Comparison of ENCODE assay signal across 15 cellular contexts in genomic region chr5:133398646-133399081, GRCh38.
DNase-seq lines count a peak whose midpoint lies in the region; ATAC-seq and TF ChIP-seq lines count a peak whose summit lies in the region.
"Had no signal": no experiment of that assay in that cellular context is flagged by ENCODE, and none has a peak within 500 bp of the region (broad histone marks: within the 10 kb centered on the region; RNA-seq: fewer than 3 reads in every experiment).

No MANE protein-coding gene starts in this region.

- H3K79me2 ChIP-seq in mammary epithelial cell (ENCODE audit: insufficient read depth, low read length): no peaks in the 10 kb centered on the region

- H2AFZ ChIP-seq in mammary epithelial cell (ENCODE audit: low read depth, low read length): no peak overlapping the region

- H3K36me3 ChIP-seq in BLaER1 treated with 17β-estradiol and CSF1 and Interleukin-3, amounts not matched to agents 10 nM and 100 nM: no peaks in the 10 kb centered on the region
- no peaks in the 10 kb centered on the region for H3K36me3 ChIP-seq in mammary epithelial cell (ENCODE audit: insufficient read depth, low read length)
- H3K36me3 ChIP-seq: ascending aorta, stomach had no signal

- H3K4me1 ChIP-seq in BLaER1 treated with 17β-estradiol and CSF1 and Interleukin-3, amounts not matched to agents 10 nM and 100 nM: peaks cover 32 to 63% (median 49%) of the 10 kb centered on the region in 10 experiments
- no peaks in the 10 kb centered on the region for H3K4me1 ChIP-seq in mammary epithelial cell (ENCODE audit: insufficient read depth, low read length)
- H3K4me1 ChIP-seq: ascending aorta, stomach had no signal

- H3K4me1 Mint-ChIP-seq in T-helper 17 cell (peaks cover 14% of the 10 kb centered on the region), neural crest cell (peaks cover 47% of the 10 kb centered on the region)

- DNase-seq in T-helper 17 cell (no peak), neural crest cell (ENCODE audit: low read depth, low spot score) (no peak), NCI-H2227 treated with DMSO at 0.1 percent for 48 hours (lab: John Stamatoyannopoulos, UW) (no peak), SHP77 treated with DMSO at 0.1 percent for 48 hours (lab: John Stamatoyannopoulos, UW) (no peak), mammary epithelial cell (no peak), G401 (ENCODE audit: low spot score) (no peak)
- DNase-seq: effector memory CD4-positive, alpha-beta T cell; GDM1; Karpas-422; NCI-H2107; retina; stomach had no signal

- H3K4me3 Mint-ChIP-seq in T-helper 17 cell (no peak overlapping the region), neural crest cell (no peak overlapping the region)

- H3K27ac Mint-ChIP-seq in T-helper 17 cell (peak overlapping the region; percentile 53), neural crest cell (ENCODE audit: unreplicated experiment) (peak overlapping the region; percentile 70)

- peaks cover 0 to 17% (median 7%) of the 10 kb centered on the region in 11 experiments; a peak in 13 of 22 replicates for H3K9me3 ChIP-seq in BLaER1 treated with 17β-estradiol and CSF1 and Interleukin-3, amounts not matched to agents 10 nM and 100 nM (replicated peaks in 1 of 11)
- H3K9me3 ChIP-seq in T-helper 17 cell (ENCODE audit: control insufficient read depth, low read length, poor library complexity, severe bottlenecking): no peaks in the 10 kb centered on the region
- H3K9me3 ChIP-seq in mammary epithelial cell (replicated peaks; ENCODE audit: insufficient read depth, low read length): no peaks in the 10 kb centered on the region
- H3K9me3 ChIP-seq: ascending aorta, stomach had no signal

- H3K9me3 Mint-ChIP-seq in neural crest cell: peaks cover 4% of the 10 kb centered on the region

- no peak overlapping the region for H3K27ac ChIP-seq in BLaER1 treated with 17β-estradiol and CSF1 and Interleukin-3, amounts not matched to agents 10 nM and 100 nM
- H3K27ac ChIP-seq in mammary epithelial cell (ENCODE audit: insufficient read depth, low read depth, low read length): no peak overlapping the region
- H3K27ac ChIP-seq: ascending aorta, stomach had no signal

- CTCF ChIA-PET in mammary epithelial cell (lab: Charles Lee; ENCODE audit: low non-redundant PET): no interaction called here

- H3K27me3 ChIP-seq in BLaER1 treated with 17β-estradiol and CSF1 and Interleukin-3, amounts not matched to agents 10 nM and 100 nM: no peaks in the 10 kb centered on the region
- no peaks in the 10 kb centered on the region for H3K27me3 ChIP-seq in mammary epithelial cell (ENCODE audit: insufficient read depth, low read length)
- H3K27me3 ChIP-seq: ascending aorta, stomach had no signal

- dilution Hi-C loops in mammary epithelial cell (cut with HindIII; ENCODE audit: low sequenced_read_pairs): no loop called here

- 69% methylated on average over 6 of the region's 6 CpGs for WGBS in mammary epithelial cell (ENCODE audit: low coverage, missing lambda C conversion rate)

- no peak overlapping the region for H3K4me3 ChIP-seq in BLaER1 treated with 17β-estradiol and CSF1 and Interleukin-3, amounts not matched to agents 10 nM and 100 nM
- H3K4me3 ChIP-seq in mammary epithelial cell (replicated peaks in 1 of 3; ENCODE audit: insufficient read depth in 1 of 3, low read depth in 2 of 3, low read length in 3 of 3): no peak overlapping the region
- H3K4me3 ChIP-seq: ascending aorta, stomach had no signal

- no TSS peak for BruUV-seq in mammary epithelial cell (replicated peaks; lab: Mats Ljungman, UMichigan)

- no peak overlapping the region for H3K9ac ChIP-seq in BLaER1 treated with 17β-estradiol and CSF1 and Interleukin-3, amounts not matched to agents 10 nM and 100 nM
- no peak overlapping the region for H3K9ac ChIP-seq in mammary epithelial cell (ENCODE audit: insufficient read depth, low read length)

- H3K36me3 Mint-ChIP-seq in T-helper 17 cell (ENCODE audit: low read depth): peaks cover 6% of the 10 kb centered on the region
- peaks cover 3% of the 10 kb centered on the region for H3K36me3 Mint-ChIP-seq in neural crest cell (ENCODE audit: low read depth)

- in situ Hi-C loops in mammary epithelial cell (cut with MboI; ENCODE audit: low sequenced_read_pairs in 2 of 2) (no loop called here), G401 (cut with HindIII; ENCODE audit: low sequenced_read_pairs) (no loop called here)

- H3K27me3 Mint-ChIP-seq in T-helper 17 cell: peaks cover 22% of the 10 kb centered on the region
- H3K27me3 Mint-ChIP-seq in neural crest cell (ENCODE audit: low read depth): no peaks in the 10 kb centered on the region

- intact Hi-C loops in mammary epithelial cell (cut with micrococcal nuclease): no loop called here

- no peak for TF ChIP-seq CTCF in neural crest cell (conservative IDR thresholded peaks at IDR 0.05)
- no peak for TF ChIP-seq CTCF in mammary epithelial cell (conservative IDR thresholded peaks at IDR 0.05 in 1 of 2, IDR thresholded peaks at IDR 0.05 in 1 of 2; ENCODE audit: extremely low read depth in 1 of 2, insufficient read depth in 1 of 2, low read depth in 1 of 2, low read length in 2 of 2)

- no peaks in the 10 kb centered on the region for H4K20me1 ChIP-seq in BLaER1 treated with 17β-estradiol and CSF1 and Interleukin-3, amounts not matched to agents 10 nM and 100 nM
- H4K20me1 ChIP-seq in mammary epithelial cell (ENCODE audit: insufficient read depth, low read length): no peaks in the 10 kb centered on the region

- peak overlapping the region; percentile 12 to 77 (median 71); a peak in 20 of 22 replicates for H3K4me2 ChIP-seq in BLaER1 treated with 17β-estradiol and CSF1 and Interleukin-3, amounts not matched to agents 10 nM and 100 nM
- no peak overlapping the region for H3K4me2 ChIP-seq in mammary epithelial cell (ENCODE audit: insufficient read depth, low read depth, low read length)

- peak; percentile 44 for ATAC-seq in GM19023 (IDR thresholded peaks at IDR 0.05; ENCODE audit: unreplicated experiment)
- ATAC-seq in T-helper 17 cell: no peak
